ENCODE assay signal across 23 cellular contexts in the genomic region with DNA sequence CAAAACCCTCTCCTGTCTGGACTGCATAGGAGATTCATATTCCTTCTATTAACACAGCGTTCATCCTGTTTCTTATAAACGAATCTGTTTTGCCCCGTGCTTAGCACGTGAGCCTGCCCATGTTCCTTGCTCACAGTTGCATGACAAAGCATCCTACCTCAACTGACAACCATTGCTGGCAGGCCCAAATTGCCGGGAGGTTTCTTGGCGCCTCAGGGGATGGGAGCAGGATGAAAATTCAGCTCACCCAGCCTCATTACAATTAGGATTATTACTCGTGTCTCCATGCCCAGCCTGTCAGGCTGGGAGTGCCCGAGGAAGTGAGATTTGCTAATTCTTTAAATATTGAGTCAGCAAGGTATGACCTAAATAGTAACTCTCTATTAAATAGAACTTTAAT. TPM values are rescaled to one million over a fixed set of nuclear protein-coding genes. Genes with fewer than 3 reads are reported as not detected.
A peak's percentile ranks its signal among the peaks of the same experiment; 100 is the strongest.
DNase-seq lines count a peak whose midpoint lies in the region; ATAC-seq and TF ChIP-seq lines count a peak whose summit lies in the region.
"Had no signal": no experiment of that assay in that cellular context is flagged by ENCODE, and none has a peak within 500 bp of the region (broad histone marks: within the 10 kb centered on the region; RNA-seq: fewer than 3 reads in every experiment).

No MANE protein-coding gene starts in this region.

- H3K27ac ChIP-seq in RWPE1 (peak overlapping the region; percentile 94), body of pancreas (no peak overlapping the region)
- H3K27ac ChIP-seq: hepatocyte, stomach, tibial nerve had no signal

- H3K9me3 ChIP-seq in HAP-1: no peaks in the 10 kb centered on the region
- no peaks in the 10 kb centered on the region for H3K9me3 ChIP-seq in body of pancreas
- H3K9me3 ChIP-seq: stomach, tibial nerve had no signal

- H3K4me1 ChIP-seq in HAP-1 (peaks cover 6% of the 10 kb centered on the region), body of pancreas (no peaks in the 10 kb centered on the region)
- H3K4me1 ChIP-seq: stomach had no signal

- no peaks in the 10 kb centered on the region for H3K36me3 ChIP-seq in HAP-1 (replicated peaks)
- H3K36me3 ChIP-seq in body of pancreas (replicated peaks in 1 of 2; ENCODE audit: insufficient read depth in 1 of 2, low read depth in 2 of 2): no peaks in the 10 kb centered on the region
- H3K36me3 ChIP-seq: stomach, tibial nerve had no signal

- no peak for TF ChIP-seq CTCF in RWPE1 (conservative IDR thresholded peaks at IDR 0.05; ENCODE audit: low read depth)
- no peak for TF ChIP-seq CTCF in body of pancreas (IDR thresholded peaks at IDR 0.05)

- intact Hi-C loops in body of pancreas (cut with DNase I): no loop called here

- no peak overlapping the region for H3K4me3 ChIP-seq in HAP-1
- H3K4me3 ChIP-seq in body of pancreas: no peak overlapping the region
- H3K4me3 ChIP-seq: hepatocyte, stomach, tibial nerve had no signal

- TF ChIP-seq POLR2A in body of pancreas (IDR thresholded peaks at IDR 0.05): no peak

- DNase-seq in HAP-1 (ENCODE audit: low spot score in 2 of 2) (peak; percentile 50 to 64), RWPE1 (ENCODE audit: low spot score) (peak; percentile 74), renal cortical epithelial cell (ENCODE audit: low read depth) (peak; percentile 12), body of pancreas (no peak), DMS153 (lab: John Stamatoyannopoulos, UW) (no peak)
- DNase-seq: activated CD4-positive, alpha-beta T cell treated with anti-CD3 and anti-CD28 coated beads for 1 hour; activated CD8-positive, alpha-beta T cell treated with anti-CD3 and anti-CD28 coated beads, Interleukin-2, amount 10 ng/mL, durations not matched to agents 7 days and 5 days; activated gamma-delta T cell treated with Interleukin-2 at 50 U/mL for 16 hours; activated T-cell treated with anti-CD3 and anti-CD28 coated beads for 4 hours; CD4-positive, CD25-positive, alpha-beta regulatory T cell; effector CD8-positive, alpha-beta T cell; Karpas-422; NCI-H1048; NCI-H187 treated with DMSO at 0.1 percent for 48 hours; NCI-H226; NCI-H774; Right ventricle myocardium superior; stomach; T-cell had no signal

- no peaks in the 10 kb centered on the region for H3K27me3 ChIP-seq in HAP-1 (ENCODE audit: low read depth)
- no peaks in the 10 kb centered on the region for H3K27me3 ChIP-seq in body of pancreas
- H3K27me3 ChIP-seq: hepatocyte, stomach, tibial nerve had no signal

- ATAC-seq in esophagus mucosa (peak; percentile 81), body of pancreas (no peak), HG03045 (IDR thresholded peaks at IDR 0.05; ENCODE audit: unreplicated experiment) (no peak)
- ATAC-seq: activated CD8-positive, alpha-beta T cell treated with anti-CD3 and anti-CD28 coated beads, Interleukin-2, amount 10 ng/mL, durations not matched to agents 7 days and 5 days; T-cell had no signal

- in situ Hi-C loops in HAP-1 (cut with MboI; ENCODE audit: low sequenced_read_pairs): no loop called here

- WGBS in body of pancreas, 2 donors: 78 to 86% methylated on average over 8 of the region's 8 CpGs

- CTCF ChIA-PET in RWPE1 (lab: Yijun Ruan, JAX): interaction anchor here (0.5 to 1.7 kb wide), 2 partner anchors 59 to 60 kb away, joined by 3 to 5 read pairs; no protein-coding TSS in a partner anchor

- POLR2A ChIA-PET in RWPE1 (lab: Yijun Ruan, JAX; ENCODE audit: low non-redundant PET): interaction anchor here (0.5 kb wide), 1 partner anchor 149 kb away, joined by 3 read pairs; no protein-coding TSS in a partner anchor

RNA-seq across cellular contexts. Expression of gene HELZ, which starts 36.7 kb away (rescaled TPM):
- total RNA-seq in esophagus mucosa (19.9 TPM), renal cortical epithelial cell (21.7 and 88.9 TPM in 2 replicates), body of pancreas (10 to 100 TPM; 21.0 to 34.6 TPM)

Comparison
In these comparisons a context has a peak if more than half of its experiments do, and no peak if none do; other contexts are left out.
1. DNase-seq: peak in HAP-1 (2 of 2), RWPE1 (single experiment) and renal cortical epithelial cell (single experiment); none in body of pancreas (0 of 4) and DMS153 (single experiment).